ENCODE assay signal across 8 cellular contexts in genomic region chr17:31548709-31549108, GRCh38.
A peak's percentile ranks its signal among the peaks of the same experiment; 100 is the strongest.
DNase-seq lines count a peak whose midpoint lies in the region; ATAC-seq and TF ChIP-seq lines count a peak whose summit lies in the region.

No MANE protein-coding gene starts in this region.

- peak overlapping the region; percentile 97 for H3K27ac Mint-ChIP-seq in stimulated activated naive B cell treated with anti-CD40 and anti-IgM and Interleukin-4, amounts not matched to agents 10 μg/mL and 1 μg/mL and 100 μg/mL, for 72 hours

- TF ChIP-seq CTCF in WI38 (IDR thresholded peaks at IDR 0.05; ENCODE audit: low read depth, low read length) (no peak), right atrium auricular region (IDR thresholded peaks at IDR 0.05) (no peak), omental fat pad (IDR thresholded peaks at IDR 0.05) (no peak)

- H3K9me3 ChIP-seq in right atrium auricular region, result no peaks in the 10 kb centered on the region

- ATAC-seq in stimulated activated naive B cell treated with anti-CD40 and anti-IgM and Interleukin-4, amounts not matched to agents 10 μg/mL and 1 μg/mL and 100 μg/mL, for 72 hours (replicated peaks), result no peak
- ATAC-seq in left lobe of liver (no peak), omental fat pad (ENCODE audit: low FRiP score) (no peak), GM18858 (IDR thresholded peaks at IDR 0.05; ENCODE audit: unreplicated experiment) (no peak)

- H3K4me1 ChIP-seq in right atrium auricular region, result peaks cover 0 to 14% of the 10 kb centered on the region in 2 donors

- peak overlapping the region; percentile 92 to 96 for H3K27ac ChIP-seq in right atrium auricular region

- H3K4me1 Mint-ChIP-seq in stimulated activated naive B cell treated with anti-CD40 and anti-IgM and Interleukin-4, amounts not matched to agents 10 μg/mL and 1 μg/mL and 100 μg/mL, for 72 hours, result peaks cover 22 to 47% of the 10 kb centered on the region in 2 donors

- H3K4me3 Mint-ChIP-seq in stimulated activated naive B cell treated with anti-CD40 and anti-IgM and Interleukin-4, amounts not matched to agents 10 μg/mL and 1 μg/mL and 100 μg/mL, for 72 hours, result peak overlapping the region; percentile 92 to 97

- DNase-seq in DMS 273 (lab: John Stamatoyannopoulos, UW; ENCODE audit: unreplicated experiment), result peak; percentile 60
- no peak for DNase-seq in DMS 273 treated with DMSO at 0.1 percent for 48 hours (lab: John Stamatoyannopoulos, UW)
- no peak for DNase-seq in right atrium auricular region (ENCODE audit: low spot score)
- no peak for DNase-seq in stimulated activated naive B cell treated with anti-CD40 and anti-IgM and Interleukin-4, amounts not matched to agents 10 μg/mL and 1 μg/mL and 100 μg/mL, for 72 hours
- DNase-seq in left lobe of liver (ENCODE audit: low spot score), result no peak
- DNase-seq in omental fat pad (ENCODE audit: low spot score), result no peak

- H3K36me3 ChIP-seq in right atrium auricular region, result no peaks in the 10 kb centered on the region

- H3K4me3 ChIP-seq in WI38 (ENCODE audit: low read depth, low read length) (peak overlapping the region; percentile 79), right atrium auricular region (peak overlapping the region; percentile 64 to 83)

- H3K9me3 Mint-ChIP-seq in stimulated activated naive B cell treated with anti-CD40 and anti-IgM and Interleukin-4, amounts not matched to agents 10 μg/mL and 1 μg/mL and 100 μg/mL, for 72 hours, result no peaks in the 10 kb centered on the region

- H3K27me3 ChIP-seq in right atrium auricular region, result no peaks in the 10 kb centered on the region

- H3K27me3 Mint-ChIP-seq in stimulated activated naive B cell treated with anti-CD40 and anti-IgM and Interleukin-4, amounts not matched to agents 10 μg/mL and 1 μg/mL and 100 μg/mL, for 72 hours, result no peaks in the 10 kb centered on the region

- H3K36me3 Mint-ChIP-seq in stimulated activated naive B cell treated with anti-CD40 and anti-IgM and Interleukin-4, amounts not matched to agents 10 μg/mL and 1 μg/mL and 100 μg/mL, for 72 hours, result peaks cover 2 to 15% of the 10 kb centered on the region in 2 donors
